ENCODE assay signal across 8 cellular contexts in genomic region chr6:34465551-34466241, GRCh38. TPM values are rescaled to one million over a fixed set of nuclear protein-coding genes. Genes with fewer than 3 reads are reported as not detected.
DNase-seq lines count a peak whose midpoint lies in the region; ATAC-seq lines count a peak whose summit lies in the region.

TSS of gene PACSIN1 (plus strand) at chr6:34466076. CDS start at chr6:34526306, 60,230 bp downstream.

- no peak for ATAC-seq in GM18861 (IDR thresholded peaks at IDR 0.05; ENCODE audit: unreplicated experiment)
- no peak for ATAC-seq in HG02870 (IDR thresholded peaks at IDR 0.05; ENCODE audit: unreplicated experiment)

- no peaks in the 10 kb centered on the region for H3K36me3 Mint-ChIP-seq in activated CD4-positive, alpha-beta T cell treated with anti-CD3 and anti-CD28 coated beads, Interleukin-2, amount 10 ng/mL, durations not matched to agents 24 days and 14 days (ENCODE audit: low read depth)

- H3K27ac Mint-ChIP-seq in activated CD4-positive, alpha-beta T cell treated with anti-CD3 and anti-CD28 coated beads, Interleukin-2, amount 10 ng/mL, durations not matched to agents 24 days and 14 days, result no peak within 1 kb of the TSS

- peak within 1 kb of the TSS; percentile 73 for H3K4me3 Mint-ChIP-seq in activated CD4-positive, alpha-beta T cell treated with anti-CD3 and anti-CD28 coated beads, Interleukin-2, amount 10 ng/mL, durations not matched to agents 24 days and 14 days

- H3K4me1 Mint-ChIP-seq in activated CD4-positive, alpha-beta T cell treated with anti-CD3 and anti-CD28 coated beads, Interleukin-2, amount 10 ng/mL, durations not matched to agents 24 days and 14 days, result peaks cover 2% of the 10 kb centered on the region

- H3K9me3 Mint-ChIP-seq in activated CD4-positive, alpha-beta T cell treated with anti-CD3 and anti-CD28 coated beads, Interleukin-2, amount 10 ng/mL, durations not matched to agents 24 days and 14 days, result no peaks in the 10 kb centered on the region

- peaks cover 33% of the 10 kb centered on the region for H3K27me3 Mint-ChIP-seq in activated CD4-positive, alpha-beta T cell treated with anti-CD3 and anti-CD28 coated beads, Interleukin-2, amount 10 ng/mL, durations not matched to agents 24 days and 14 days

- H3K27ac ChIP-seq in cingulate gyrus (ENCODE audit: low read depth, low read length), result peak within 1 kb of the TSS; percentile 47

- intact Hi-C loops in activated CD4-positive, alpha-beta T cell treated with anti-CD3 and anti-CD28 coated beads, Interleukin-2, amount 10 ng/mL, durations not matched to agents 24 days and 14 days (cut with micrococcal nuclease), result no loop called here

- DNase-seq in activated CD4-positive, alpha-beta T cell treated with anti-CD3 and anti-CD28 coated beads, Interleukin-2, amount 10 ng/mL, durations not matched to agents 24 days and 14 days, result peak; percentile 69
- no peak for DNase-seq in activated CD4-positive, alpha-beta T cell treated with anti-CD3 and anti-CD28 coated beads, Interleukin-2, amount 50 U/mL, for 4 hours
- DNase-seq in NCI-H82 (lab: John Stamatoyannopoulos, UW) (peak; percentile 92), middle frontal gyrus (ENCODE audit: extremely low spot score, low spot score) (peak; percentile 25)
- no peak for DNase-seq in NK-92 treated with Interleukin-12 subunit alpha and Interleukin-12 subunit beta, amount 100 ng/mL, for 24 hours (lab: John Stamatoyannopoulos, UW)

RNA-seq across cellular contexts. Expression of gene PACSIN1, which starts in this region (rescaled TPM):
- not detected in 2 replicates for total RNA-seq in activated CD4-positive, alpha-beta T cell treated with anti-CD3 and anti-CD28 coated beads, Interleukin-2, amount 10 ng/mL, durations not matched to agents 24 days and 14 days

Comparison
In these comparisons a context has a peak if more than half of its experiments do, and no peak if none do; other contexts are left out.
1. Peak in DNase-seq in activated CD4-positive, alpha-beta T cell treated with anti-CD3 and anti-CD28 coated beads, Interleukin-2, amount 10 ng/mL, durations not matched to agents 24 days and 14 days; RNA of the gene not detected or under 1 TPM.
2. DNase-seq: peak in NCI-H82 (single experiment) and middle frontal gyrus (single experiment); none in activated CD4-positive, alpha-beta T cell treated with anti-CD3 and anti-CD28 coated beads, Interleukin-2, amount 50 U/mL, for 4 hours (0 of 2) and NK-92 treated with Interleukin-12 subunit alpha and Interleukin-12 subunit beta, amount 100 ng/mL, for 24 hours (single experiment).